ENCODE assay signal across 1 cellular context in genomic region chr17:78272181-78272913, GRCh38.
TF ChIP-seq lines count a peak whose summit lies in the region.

No MANE protein-coding gene starts in this region.

TF ChIP-seq in WTC11, 78 proteins besides CTCF, POLR2A, EP300 and RAD21 (continued from another document):
- TF ChIP-seq AR (CRISPR knock-in tag; IDR thresholded peaks at IDR 0.05) (0 out of 2 replicates have a peak, but pooled peaks have one; percentile 48), ZMAT4 (CRISPR knock-in tag; IDR thresholded peaks at IDR 0.05) (no peak), ZNF532 (CRISPR knock-in tag; IDR thresholded peaks at IDR 0.05; ENCODE audit: borderline replicate concordance) (0 out of 2 replicates have a peak, but pooled peaks have one; percentile 25), E2F4 (CRISPR knock-in tag; IDR thresholded peaks at IDR 0.05; ENCODE audit: borderline replicate concordance, low read depth) (no peak), ZSCAN18 (CRISPR knock-in tag; IDR thresholded peaks at IDR 0.05) (0 out of 2 replicates have a peak, but pooled peaks have one; percentile 42), ATF1 (CRISPR knock-in tag; IDR thresholded peaks at IDR 0.05) (no peak)
